1 cellular context compared by ENCODE assay signal in the genomic region with DNA sequence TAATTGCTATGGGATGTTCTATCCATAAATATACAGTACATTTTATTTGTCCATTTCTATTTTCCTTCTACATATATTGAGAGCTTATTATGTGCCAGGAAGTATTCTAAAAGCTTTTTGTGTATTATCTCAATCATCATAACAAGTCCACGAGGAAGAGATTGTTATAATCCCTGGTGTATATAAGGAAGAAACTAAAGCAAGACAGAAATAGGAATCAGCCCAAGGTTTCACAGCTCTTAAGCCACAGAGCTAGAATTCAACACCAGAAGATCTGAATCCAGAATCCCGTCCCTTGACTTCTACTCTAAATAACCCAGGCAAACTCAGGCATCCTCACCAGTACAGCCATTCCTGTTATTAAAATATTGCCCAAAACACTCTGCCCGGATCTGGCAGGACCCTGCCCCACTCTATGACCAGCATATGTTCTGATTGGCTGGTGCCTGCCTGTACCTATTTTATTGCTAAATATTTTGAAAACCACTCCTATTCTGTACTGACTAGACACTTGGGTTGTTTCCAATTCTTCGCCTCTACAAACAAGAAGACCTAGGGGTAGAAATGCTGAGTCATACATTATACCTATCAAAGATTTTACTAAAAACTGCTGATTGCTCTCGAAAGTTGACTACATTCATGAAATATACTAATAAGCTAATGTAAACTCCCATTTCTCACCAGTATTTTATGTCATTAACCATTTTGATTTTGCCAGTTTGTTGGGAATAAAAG.
TF ChIP-seq lines count a peak whose summit lies in the region.

No MANE protein-coding gene starts in this region.

TF ChIP-seq in HCT116, 20 proteins besides CTCF, POLR2A, EP300 and RAD21 (continued from another document):
- TF ChIP-seq EZH2 (IDR thresholded peaks at IDR 0.05) (no peak), CBX3 (IDR thresholded peaks at IDR 0.05; ENCODE audit: low read depth) (no peak), ZFX (IDR thresholded peaks at IDR 0.05) (no peak), ZNF274 (IDR thresholded peaks at IDR 0.05; ENCODE audit: low read depth, low read length) (no peak), CEBPB (IDR thresholded peaks at IDR 0.05; ENCODE audit: low read depth) (no peak), SRF (IDR thresholded peaks at IDR 0.05; ENCODE audit: low read depth) (no peak), EGR1 (IDR thresholded peaks at IDR 0.05; ENCODE audit: low read depth) (no peak)
- TF ChIP-seq, protein P1, sequence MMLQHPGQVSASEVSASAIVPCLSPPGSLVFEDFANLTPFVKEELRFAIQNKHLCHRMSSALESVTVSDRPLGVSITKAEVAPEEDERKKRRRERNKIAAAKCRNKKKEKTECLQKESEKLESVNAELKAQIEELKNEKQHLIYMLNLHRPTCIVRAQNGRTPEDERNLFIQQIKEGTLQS (IDR thresholded peaks at IDR 0.05): no peak
